Comparison of ENCODE assay signal across 8 cellular contexts in genomic region chr3:13419356-13420050, GRCh38. TPM values are rescaled to one million over a fixed set of nuclear protein-coding genes. Genes with fewer than 3 reads are reported as not detected.
DNase-seq lines count a peak whose midpoint lies in the region; ATAC-seq and TF ChIP-seq lines count a peak whose summit lies in the region.

No MANE protein-coding gene starts in this region.

- H3K4me3 ChIP-seq in adipocyte (ENCODE audit: low read length): peak overlapping the region; percentile 47
- peak overlapping the region; percentile 65 for H3K4me3 ChIP-seq in iPS-15b (ENCODE audit: low read depth, low read length)
- no peak overlapping the region for H3K4me3 ChIP-seq in skeletal muscle satellite cell (ENCODE audit: low read length)

- no peaks in the 10 kb centered on the region for H3K4me1 ChIP-seq in adipocyte (ENCODE audit: control insufficient read depth, insufficient read depth, low read length)
- H3K4me1 ChIP-seq in iPS-15b (ENCODE audit: control insufficient read depth, insufficient read depth, low read length): peaks cover 5% of the 10 kb centered on the region
- no peaks in the 10 kb centered on the region for H3K4me1 ChIP-seq in skeletal muscle satellite cell (ENCODE audit: control insufficient read depth, insufficient read depth, low read length)

- peak; percentile 45 for ATAC-seq in HG03342 (IDR thresholded peaks at IDR 0.05; ENCODE audit: unreplicated experiment)
- ATAC-seq in SK-N-SH treated with all-trans-retinoic acid at 6 μM for 48 hours: peak; percentile 73

- H3K36me3 ChIP-seq in adipocyte (ENCODE audit: control insufficient read depth, insufficient read depth, low read length, severe bottlenecking): no peaks in the 10 kb centered on the region
- H3K36me3 ChIP-seq in iPS-15b (ENCODE audit: control insufficient read depth, insufficient read depth, low read length): no peaks in the 10 kb centered on the region
- no peaks in the 10 kb centered on the region for H3K36me3 ChIP-seq in skeletal muscle satellite cell (ENCODE audit: insufficient read depth, low read length)

- in situ Hi-C loops in ACHN (cut with HindIII; ENCODE audit: low pct_ligation_motif_present, low pct_unique_long_range_greater_than_20kb, low sequenced_read_pairs): no loop called here

- peaks cover 47% of the 10 kb centered on the region for H3K27me3 ChIP-seq in adipocyte (replicated peaks; ENCODE audit: control insufficient read depth, insufficient read depth, low read length)
- H3K27me3 ChIP-seq in iPS-15b (ENCODE audit: control insufficient read depth, insufficient read depth, low read length): peaks cover 3% of the 10 kb centered on the region
- peaks cover 9% of the 10 kb centered on the region for H3K27me3 ChIP-seq in skeletal muscle satellite cell (ENCODE audit: control insufficient read depth, insufficient read depth, low read length)

- peak overlapping the region; percentile 33 for H3K4me2 ChIP-seq in skeletal muscle satellite cell (ENCODE audit: low read length)

- DNase-seq in ACHN (peak; percentile 44), GM19240 (ENCODE audit: insufficient read length, low spot score) (peak; percentile 31), adipocyte (ENCODE audit: low read depth) (peak; percentile 22), NCI-H774 (lab: John Stamatoyannopoulos, UW) (no peak)

- H3K9me3 ChIP-seq in adipocyte (ENCODE audit: control insufficient read depth, low read length) (no peaks in the 10 kb centered on the region), iPS-15b (ENCODE audit: control insufficient read depth, insufficient read depth, low read length) (no peaks in the 10 kb centered on the region), skeletal muscle satellite cell (replicated peaks; ENCODE audit: low read length) (no peaks in the 10 kb centered on the region)

- no peak overlapping the region for H3K9ac ChIP-seq in adipocyte (ENCODE audit: low read length)
- H3K9ac ChIP-seq in iPS-15b (ENCODE audit: low read depth, low read length): peak overlapping the region; percentile 60
- H3K9ac ChIP-seq in skeletal muscle satellite cell (ENCODE audit: low read depth, low read length): no peak overlapping the region

TF ChIP-seq in SK-N-SH treated with all-trans-retinoic acid at 6 μM for 48 hours, 23 proteins besides CTCF, POLR2A, EP300 and RAD21:
- TF ChIP-seq SNAI2 (CRISPR knock-in tag; IDR thresholded peaks at IDR 0.05) (peak; percentile 45; the same call in 1 of the 2 replicates), TSHZ2 (CRISPR knock-in tag; IDR thresholded peaks at IDR 0.05) (0 out of 2 replicates have a peak, but pooled peaks have one; percentile 11), BACH2 (CRISPR knock-in tag; IDR thresholded peaks at IDR 0.05; ENCODE audit: borderline replicate concordance) (no peak)

RNA-seq across cellular contexts. Expression of gene NUP210, which starts 0.6 kb away (rescaled TPM):
- not detected in 2 replicates for total RNA-seq in skeletal muscle satellite cell (2012; rRNA removed)
